19 cellular contexts compared by ENCODE assay signal in genomic region chr16:27110524-27110896, GRCh38. TPM values are rescaled to one million over a fixed set of nuclear protein-coding genes. Genes with fewer than 3 reads are reported as not detected.
DNase-seq lines count a peak whose midpoint lies in the region; FAIRE-seq and TF ChIP-seq lines count a peak whose summit lies in the region.
"Had no signal": no experiment of that assay in that cellular context is flagged by ENCODE, and none has a peak within 500 bp of the region (broad histone marks: within the 10 kb centered on the region; RNA-seq: fewer than 3 reads in every experiment).

No MANE protein-coding gene starts in this region.

- H2AFZ ChIP-seq in H9 (ENCODE audit: low read length) (no peak overlapping the region), astrocyte (ENCODE audit: low read depth, low read length) (peak overlapping the region; percentile 41), neural cell (ENCODE audit: low read depth, low read length) (no peak overlapping the region)

- no peaks in the 10 kb centered on the region for H3K23me2 ChIP-seq in H9 (ENCODE audit: insufficient read length, low read depth, low read length, poor library complexity, severe bottlenecking)

- WGBS in H9 (ENCODE audit: extremely low coverage, insufficient read length, low lambda C conversion rate), result no CpG with 5 or more reads among the region's 7 CpGs

- H3K4me3 ChIP-seq in AG10803 (ENCODE audit: low read length), result peak overlapping the region; percentile 58
- H3K4me3 ChIP-seq in astrocyte (ENCODE audit: insufficient read depth, low read depth, low read length), result no peak overlapping the region
- no peak overlapping the region for H3K4me3 ChIP-seq in neural cell (ENCODE audit: low read length)
- no peak overlapping the region for H3K4me3 ChIP-seq in tibial artery

- H3K14ac ChIP-seq in H9 (ENCODE audit: insufficient read depth, low read length), result no peak overlapping the region

- CTCF ChIA-PET in activated naive CD4-positive, alpha-beta T cell treated with anti-CD3 and anti-CD28 coated beads for 36 hours (lab: Charles Lee), result interaction anchor here (0.5 to 1.8 kb wide), 20 partner anchors 8 to 1834 kb away, joined by 3 to 5 read pairs (median 4); no protein-coding TSS in a partner anchor

- no peaks in the 10 kb centered on the region for H3K79me1 ChIP-seq in H9 (ENCODE audit: insufficient read depth, low read depth, low read length, poor library complexity, severe bottlenecking)

- H2BK20ac ChIP-seq in H9 (ENCODE audit: low read depth, low read length, poor library complexity, severe bottlenecking), result no peak overlapping the region

- no peak overlapping the region for H3K27ac Mint-ChIP-seq in H9
- H3K27ac Mint-ChIP-seq in astrocyte (ENCODE audit: unreplicated experiment), result no peak overlapping the region
- H3K27ac Mint-ChIP-seq in activated naive CD4-positive, alpha-beta T cell treated with anti-CD3 and anti-CD28 coated beads for 36 hours, result no peak overlapping the region
- H3K27ac Mint-ChIP-seq: activated naive CD8-positive, alpha-beta T cell; CD14-positive monocyte; stimulated activated effector memory CD8-positive, alpha-beta T cell treated with anti-CD3 and anti-CD28 coated beads, Interleukin-12 subunit alpha, Interleukin-12 subunit beta, amount 100 ng/mL, for 72 hours had no signal

- H4K91ac ChIP-seq in H9 (ENCODE audit: insufficient read length, low read depth, low read length), result no peak overlapping the region

- H4K5ac ChIP-seq in H9 (ENCODE audit: insufficient read length, low read depth, low read length), result no peak overlapping the region

- H3K4me2 ChIP-seq in H9 (ENCODE audit: insufficient read depth, insufficient read length, low read length), result peak overlapping the region; percentile 9
- no peak overlapping the region for H3K4me2 ChIP-seq in astrocyte (ENCODE audit: low read length)
- H3K4me2 ChIP-seq in neural cell (ENCODE audit: low read length), result no peak overlapping the region

- H3K27ac ChIP-seq in H9 (ENCODE audit: insufficient read length, low read depth, low read length) (no peak overlapping the region), astrocyte (ENCODE audit: low read depth, low read length) (no peak overlapping the region), neural cell (ENCODE audit: low read length) (no peak overlapping the region), tibial artery (no peak overlapping the region)
- H3K27ac ChIP-seq: prostate gland, RWPE1 had no signal

- no peaks in the 10 kb centered on the region for H3K79me2 ChIP-seq in H9 (ENCODE audit: insufficient read depth, low read length)
- H3K79me2 ChIP-seq in astrocyte (ENCODE audit: insufficient read depth, low read length), result no peaks in the 10 kb centered on the region
- no peaks in the 10 kb centered on the region for H3K79me2 ChIP-seq in neural cell (replicated peaks; ENCODE audit: insufficient read depth, low read length)

- TF ChIP-seq CTCF in AG10803 (conservative IDR thresholded peaks at IDR 0.05; ENCODE audit: low read length), result no peak
- TF ChIP-seq CTCF in H9 (conservative IDR thresholded peaks at IDR 0.05), result no peak
- no peak for TF ChIP-seq CTCF in astrocyte (IDR thresholded peaks at IDR 0.05; ENCODE audit: insufficient read depth, low read depth, low read length)
- no peak for TF ChIP-seq CTCF in neural cell (IDR thresholded peaks at IDR 0.05; ENCODE audit: poor library complexity, severe bottlenecking)
- TF ChIP-seq CTCF in tibial artery (IDR thresholded peaks at IDR 0.05), result no peak

- no peak overlapping the region for H4K8ac ChIP-seq in H9 (replicated peaks; ENCODE audit: insufficient read length, low read depth, low read length)

- peaks cover 3 to 23% of the 10 kb centered on the region in 2 experiments; a peak in 3 of 4 replicates for H3K4me1 Mint-ChIP-seq in H9
- no peaks in the 10 kb centered on the region for H3K4me1 Mint-ChIP-seq in astrocyte (ENCODE audit: low read depth, unreplicated experiment)
- peaks cover 2% of the 10 kb centered on the region for H3K4me1 Mint-ChIP-seq in activated naive CD4-positive, alpha-beta T cell treated with anti-CD3 and anti-CD28 coated beads for 36 hours (ENCODE audit: low read depth)

- H4K20me1 ChIP-seq in H9 (ENCODE audit: control insufficient read depth, insufficient read depth, insufficient read length) (no peaks in the 10 kb centered on the region), astrocyte (ENCODE audit: insufficient read depth, low read length) (no peaks in the 10 kb centered on the region), neural cell (ENCODE audit: insufficient read depth) (no peaks in the 10 kb centered on the region)

- no peak overlapping the region for H2AK5ac ChIP-seq in H9 (ENCODE audit: insufficient read length, low read length)

- no peaks in the 10 kb centered on the region for H3K27me3 ChIP-seq in H9 (ENCODE audit: insufficient read depth, low read length)
- no peaks in the 10 kb centered on the region for H3K27me3 ChIP-seq in astrocyte (ENCODE audit: insufficient read depth, low read length)
- H3K27me3 ChIP-seq in neural cell (ENCODE audit: insufficient read depth, low read depth, low read length), result no peaks in the 10 kb centered on the region
- peaks cover 0 to 8% of the 10 kb centered on the region in 2 donors for H3K27me3 ChIP-seq in tibial artery

- no peak overlapping the region for H3K18ac ChIP-seq in H9 (ENCODE audit: insufficient read length, low read depth, low read length)

- no peak overlapping the region for H2BK15ac ChIP-seq in H9 (ENCODE audit: low read depth, low read length)

- H3K36me3 Mint-ChIP-seq in H9 (ENCODE audit: insufficient read depth in 1 of 3, low read depth in 3 of 3) (no peaks in the 10 kb centered on the region), astrocyte (ENCODE audit: low read depth, unreplicated experiment) (no peaks in the 10 kb centered on the region)
- H3K36me3 Mint-ChIP-seq in activated naive CD4-positive, alpha-beta T cell treated with anti-CD3 and anti-CD28 coated beads for 36 hours (ENCODE audit: low read depth), result no peaks in the 10 kb centered on the region
- H3K36me3 Mint-ChIP-seq: activated naive CD8-positive, alpha-beta T cell; CD14-positive monocyte; stimulated activated effector memory CD8-positive, alpha-beta T cell treated with anti-CD3 and anti-CD28 coated beads, Interleukin-12 subunit alpha, Interleukin-12 subunit beta, amount 100 ng/mL, for 72 hours had no signal

- no peak overlapping the region for H2BK120ac ChIP-seq in H9 (ENCODE audit: low read depth, low read length, poor library complexity, severe bottlenecking)

- FAIRE-seq in astrocyte (lab: Jason Lieb, UNC), result no peak
- FAIRE-seq: HTR-8/SVneo, TTC549 had no signal

- peaks cover 13% of the 10 kb centered on the region for H3K27me3 Mint-ChIP-seq in H9 (ENCODE audit: low read depth)
- H3K27me3 Mint-ChIP-seq in astrocyte (ENCODE audit: low read depth, unreplicated experiment), result peaks cover 23% of the 10 kb centered on the region
- no peaks in the 10 kb centered on the region for H3K27me3 Mint-ChIP-seq in activated naive CD4-positive, alpha-beta T cell treated with anti-CD3 and anti-CD28 coated beads for 36 hours (ENCODE audit: low read depth)
- H3K27me3 Mint-ChIP-seq: activated naive CD8-positive, alpha-beta T cell had no signal

- H3K4me3 Mint-ChIP-seq in H9 (peak overlapping the region; percentile 60 to 71; a peak in 1 of 5 replicates), astrocyte (ENCODE audit: unreplicated experiment) (no peak overlapping the region)
- H3K4me3 Mint-ChIP-seq in activated naive CD4-positive, alpha-beta T cell treated with anti-CD3 and anti-CD28 coated beads for 36 hours, result no peak overlapping the region
- H3K4me3 Mint-ChIP-seq: central memory CD8-positive, alpha-beta T cell had no signal

- H3K9me3 Mint-ChIP-seq in H9, result no peaks in the 10 kb centered on the region
- peaks cover 2% of the 10 kb centered on the region for H3K9me3 Mint-ChIP-seq in astrocyte (ENCODE audit: unreplicated experiment)
- peaks cover under 1% of the 10 kb centered on the region for H3K9me3 Mint-ChIP-seq in activated naive CD4-positive, alpha-beta T cell treated with anti-CD3 and anti-CD28 coated beads for 36 hours
- H3K9me3 Mint-ChIP-seq: central memory CD8-positive, alpha-beta T cell; stimulated activated effector memory CD8-positive, alpha-beta T cell treated with anti-CD3 and anti-CD28 coated beads, Interleukin-12 subunit alpha, Interleukin-12 subunit beta, amount 100 ng/mL, for 72 hours had no signal

- H3K9ac ChIP-seq in H9 (ENCODE audit: extremely low read depth, insufficient read length, low read length), result no peak overlapping the region
- H3K9ac ChIP-seq in astrocyte (ENCODE audit: low read length), result no peak overlapping the region
- H3K9ac ChIP-seq in neural cell (ENCODE audit: low read length), result peak overlapping the region; percentile 60

- H3K56ac ChIP-seq in H9 (ENCODE audit: insufficient read length, low read depth, low read length), result no peak overlapping the region

- no peaks in the 10 kb centered on the region for H3K9me3 ChIP-seq in H9 (ENCODE audit: control insufficient read depth, low read depth, low read length)
- H3K9me3 ChIP-seq in astrocyte (ENCODE audit: insufficient read depth, low read depth, low read length), result no peaks in the 10 kb centered on the region
- H3K9me3 ChIP-seq in neural cell (ENCODE audit: low read length), result no peaks in the 10 kb centered on the region
- H3K9me3 ChIP-seq in tibial artery, result no peaks in the 10 kb centered on the region
- H3K9me3 ChIP-seq: prostate gland had no signal

- H3K36me3 ChIP-seq in astrocyte (ENCODE audit: insufficient read depth, low read length) (no peaks in the 10 kb centered on the region), neural cell (ENCODE audit: insufficient read depth, low read length) (no peaks in the 10 kb centered on the region), tibial artery (no peaks in the 10 kb centered on the region)
- H3K36me3 ChIP-seq: prostate gland had no signal

- no peak overlapping the region for H2BK12ac ChIP-seq in H9 (ENCODE audit: insufficient read length, low read depth, low read length)

- no peak for TF ChIP-seq EP300 in neural cell (conservative IDR thresholded peaks at IDR 0.05; ENCODE audit: poor library complexity, severe bottlenecking)

- no peaks in the 10 kb centered on the region for H3K9me2 ChIP-seq in neural cell (ENCODE audit: insufficient read depth, low read length)

- intact Hi-C loops in tibial artery (cut with DNase I; ENCODE audit: low total_unique reads), result no loop called here
- intact Hi-C loops in activated naive CD4-positive, alpha-beta T cell treated with anti-CD3 and anti-CD28 coated beads for 36 hours (cut with micrococcal nuclease), result no loop called here

- no peak for DNase-seq in AG10803 (ENCODE audit: low read depth)
- no peak for DNase-seq in H9
- no peak for DNase-seq in astrocyte (ENCODE audit: low read depth)
- no peak for DNase-seq in putamen (ENCODE audit: low spot score)
- no peak for DNase-seq in NCI-H187 (lab: John Stamatoyannopoulos, UW)
- no peak for DNase-seq in tibial artery
- DNase-seq in activated naive CD4-positive, alpha-beta T cell treated with anti-CD3 and anti-CD28 coated beads for 36 hours, result no peak
- DNase-seq: erythroblast, GDM1 had no signal

- H3K4me1 ChIP-seq in H9 (ENCODE audit: insufficient read depth, low read length), result no peaks in the 10 kb centered on the region
- no peaks in the 10 kb centered on the region for H3K4me1 ChIP-seq in astrocyte (ENCODE audit: insufficient read depth, low read length)
- peaks cover 0 to 13% (median 9%) of the 10 kb centered on the region in 4 donors for H3K4me1 ChIP-seq in tibial artery
- H3K4me1 ChIP-seq: prostate gland had no signal

- no peaks in the 10 kb centered on the region for H3F3A ChIP-seq in neural cell (ENCODE audit: insufficient read depth, low read length, poor library complexity, severe bottlenecking)

- no peak overlapping the region for H3K23ac ChIP-seq in H9 (ENCODE audit: insufficient read length, low read depth, low read length)

- H3T11ph ChIP-seq in H9 (ENCODE audit: low read length), result no peak overlapping the region

- H2BK5ac ChIP-seq in H9 (ENCODE audit: insufficient read length, low read length), result no peak overlapping the region

- H3K4ac ChIP-seq in H9 (ENCODE audit: low read depth, low read length), result no peak overlapping the region

- no peak for TF ChIP-seq RAD21 in neural cell (conservative IDR thresholded peaks at IDR 0.05)

RNA-seq across cellular contexts. Expression of gene C16orf82, which starts 43.8 kb away (rescaled TPM):
- not detected in 2 replicates for total RNA-seq in H9 (2021)
- not detected in 2 replicates for total RNA-seq in astrocyte
- polyA plus RNA-seq in neural cell, result not detected in 2 replicates
- polyA minus RNA-seq in neural cell, result not detected in 2 replicates
- not detected for total RNA-seq in activated naive CD4-positive, alpha-beta T cell treated with anti-CD3 and anti-CD28 coated beads for 36 hours
- total RNA-seq: lung microvascular endothelial cell had no signal
- polyA plus RNA-seq: CD14-positive monocyte had no signal

Comparison
In these comparisons a context has a peak if more than half of its experiments do, and no peak if none do; other contexts are left out.
1. H3K4me3 Mint-ChIP-seq: peak in H9 (2 of 2); none in astrocyte (single experiment) and activated naive CD4-positive, alpha-beta T cell treated with anti-CD3 and anti-CD28 coated beads for 36 hours (single experiment).